Comparison of ENCODE assay signal across 23 cellular contexts in genomic region chr21:32956257-32956656, GRCh38.
"Had no signal": no experiment of that assay in that cellular context is flagged by ENCODE, and none has a peak within 500 bp of the region (broad histone marks: within the 10 kb centered on the region; RNA-seq: fewer than 3 reads in every experiment).

No MANE protein-coding gene starts in this region.

- H3K9me3 Mint-ChIP-seq: activated CD4-positive, alpha-beta memory T cell treated with anti-CD3 and anti-CD28 coated beads for 36 hours; activated T-helper 1 cell treated with anti-CD3 and anti-CD28 coated beads, Interleukin-12 subunit alpha, Interleukin-12 subunit beta, Interleukin-2, Interleukin-4 antibody, amounts not matched to agents 30 ng/mL and 10 ng/mL and 1 ng/mL, durations not matched to agents 14 hours and 24 hours and 36 hours; central memory CD8-positive, alpha-beta T cell; natural killer cell treated with Interleukin-12 subunit alpha and Interleukin-12 subunit beta and Interleukin-15 and Interleukin-18, amount 100 ng/mL, for 72 hours; stimulated activated naive CD8-positive, alpha-beta T cell treated with anti-CD3 and anti-CD28 coated beads, Interleukin-15, amount 100 ng/mL, for 72 hours; T-helper 1 cell treated with Interleukin-12 subunit alpha and Interleukin-12 subunit beta and Interleukin-4 antibody, amounts not matched to agents 30 μg/mL and 1 μg/mL, for 36 hours had no signal

- DNase-seq: activated CD4-positive, alpha-beta memory T cell treated with anti-CD3 and anti-CD28 coated beads for 36 hours; activated CD4-positive, alpha-beta T cell treated with anti-CD3 and anti-CD28 coated beads for 48 hours; activated gamma-delta T cell; activated naive CD4-positive, alpha-beta T cell treated with anti-CD3 and anti-CD28 coated beads, Interleukin-2, amount 50 U/mL, for 16 hours; activated T-cell treated with anti-CD3 and anti-CD28 coated beads for 4 hours; aorta; left cardiac atrium; posterior cingulate gyrus; right lobe of liver; stimulated activated CD4-positive, alpha-beta T cell treated with anti-CD3 and anti-CD28 coated beads, Interleukin-1b, Interleukin-23, amount 100 ng/mL, for 48 hours; stimulated activated naive CD8-positive, alpha-beta T cell treated with anti-CD3 and anti-CD28 coated beads, Interleukin-15, amount 100 ng/mL, for 72 hours; T1000; testis; trophoblast cell; uterus had no signal

- H3K9me3 ChIP-seq: gastroesophageal sphincter, right lobe of liver, testis, uterus had no signal

- H3K4me1 Mint-ChIP-seq: memory B cell had no signal

- H3K36me3 Mint-ChIP-seq: activated CD4-positive, alpha-beta memory T cell treated with anti-CD3 and anti-CD28 coated beads for 36 hours had no signal

- H3K27me3 ChIP-seq: testis had no signal

- H3K4me3 Mint-ChIP-seq: activated CD4-positive, alpha-beta memory T cell treated with anti-CD3 and anti-CD28 coated beads for 36 hours; activated T-helper 1 cell treated with anti-CD3 and anti-CD28 coated beads, Interleukin-12 subunit alpha, Interleukin-12 subunit beta, Interleukin-2, Interleukin-4 antibody, amounts not matched to agents 30 ng/mL and 10 ng/mL and 1 ng/mL, durations not matched to agents 14 hours and 24 hours and 36 hours; central memory CD8-positive, alpha-beta T cell; memory B cell; natural killer cell treated with Interleukin-12 subunit alpha and Interleukin-12 subunit beta and Interleukin-15 and Interleukin-18, amount 100 ng/mL, for 72 hours; stimulated activated naive CD8-positive, alpha-beta T cell treated with anti-CD3 and anti-CD28 coated beads, Interleukin-15, amount 100 ng/mL, for 72 hours; T-helper 1 cell treated with Interleukin-12 subunit alpha and Interleukin-12 subunit beta and Interleukin-4 antibody, amounts not matched to agents 30 μg/mL and 1 μg/mL, for 36 hours had no signal

- H3K27ac ChIP-seq: epithelial cell of prostate, gastroesophageal sphincter, right lobe of liver, skin epidermis, testis, uterus had no signal

- H3K4me1 ChIP-seq: gastroesophageal sphincter, right lobe of liver, testis, uterus had no signal

- ATAC-seq: gastroesophageal sphincter; left cardiac atrium; natural killer cell treated with Interleukin-12 subunit alpha and Interleukin-12 subunit beta and Interleukin-15 and Interleukin-18, amount 100 ng/mL, for 72 hours; right lobe of liver; stimulated activated naive CD8-positive, alpha-beta T cell treated with anti-CD3 and anti-CD28 coated beads, Interleukin-15, amount 100 ng/mL, for 72 hours had no signal

- H3K27ac Mint-ChIP-seq: activated CD4-positive, alpha-beta memory T cell treated with anti-CD3 and anti-CD28 coated beads for 36 hours; activated T-helper 1 cell treated with anti-CD3 and anti-CD28 coated beads, Interleukin-12 subunit alpha, Interleukin-12 subunit beta, Interleukin-2, Interleukin-4 antibody, amounts not matched to agents 30 ng/mL and 10 ng/mL and 1 ng/mL, durations not matched to agents 14 hours and 24 hours and 36 hours; memory B cell; natural killer cell treated with Interleukin-12 subunit alpha and Interleukin-12 subunit beta and Interleukin-15 and Interleukin-18, amount 100 ng/mL, for 72 hours; T-helper 1 cell treated with Interleukin-12 subunit alpha and Interleukin-12 subunit beta and Interleukin-4 antibody, amounts not matched to agents 30 μg/mL and 1 μg/mL, for 36 hours had no signal

- H3K4me3 ChIP-seq: gastroesophageal sphincter, right lobe of liver, skin epidermis, uterus had no signal

- H3K36me3 ChIP-seq: gastroesophageal sphincter, right lobe of liver, uterus had no signal
